In the genomic region with DNA sequence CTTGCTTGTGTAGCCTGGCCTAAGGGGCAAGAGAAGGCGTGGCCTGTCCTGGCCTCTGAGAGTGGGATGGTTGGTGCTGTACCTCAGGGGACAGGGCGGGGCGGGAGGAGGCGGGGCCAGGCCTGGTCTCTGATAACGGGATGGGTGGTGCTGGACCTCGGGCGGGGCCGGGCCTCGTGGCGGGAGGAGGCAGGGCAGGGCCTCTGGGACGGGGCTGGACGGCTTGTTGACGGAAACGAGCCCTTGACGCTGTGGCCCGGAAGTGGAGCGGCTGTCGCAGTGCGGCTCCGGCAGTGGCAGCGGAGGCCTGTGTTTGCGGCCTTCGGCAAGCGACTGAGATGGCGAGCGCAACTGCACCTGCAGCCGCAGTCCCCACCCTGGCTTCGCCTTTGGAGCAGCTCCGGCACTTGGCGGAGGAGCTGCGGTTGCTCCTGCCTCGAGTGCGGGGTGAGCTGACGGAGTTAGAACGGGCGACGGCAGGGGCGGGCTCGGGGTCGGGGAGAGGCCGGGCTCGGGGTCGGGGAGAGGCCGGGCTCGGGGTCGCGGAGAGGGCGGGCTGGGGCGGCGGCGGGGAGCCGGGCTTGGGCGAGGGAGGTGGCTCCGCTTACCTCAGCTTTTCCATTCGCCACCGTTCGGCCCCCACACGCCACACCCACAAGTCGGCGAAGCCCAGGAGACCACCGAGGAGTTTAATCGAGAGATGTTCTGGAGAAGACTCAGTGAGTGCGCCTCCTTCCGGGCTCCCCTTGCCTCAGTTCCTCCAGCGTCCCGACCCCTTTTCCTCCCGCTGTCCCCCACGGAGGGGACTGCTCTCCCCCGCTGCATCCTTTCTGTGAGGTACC, we compare ENCODE assay signal across 1 cellular context.
A peak's percentile ranks its signal among the peaks of the same experiment; 100 is the strongest.
TF ChIP-seq lines count a peak whose summit lies in the region.

A gene with protein sequence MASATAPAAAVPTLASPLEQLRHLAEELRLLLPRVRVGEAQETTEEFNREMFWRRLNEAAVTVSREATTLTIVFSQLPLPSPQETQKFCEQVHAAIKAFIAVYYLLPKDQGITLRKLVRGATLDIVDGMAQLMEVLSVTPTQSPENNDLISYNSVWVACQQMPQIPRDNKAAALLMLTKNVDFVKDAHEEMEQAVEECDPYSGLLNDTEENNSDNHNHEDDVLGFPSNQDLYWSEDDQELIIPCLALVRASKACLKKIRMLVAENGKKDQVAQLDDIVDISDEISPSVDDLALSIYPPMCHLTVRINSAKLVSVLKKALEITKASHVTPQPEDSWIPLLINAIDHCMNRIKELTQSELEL (plus strand): TSS at position 243 of the 842 bp plus-strand sequence. CDS start 96 bp downstream, at position 339.

TF ChIP-seq in K562, 482 proteins besides CTCF, POLR2A, EP300 and RAD21 (continued from another document and continues in another):
- TF ChIP-seq, protein P1, sequence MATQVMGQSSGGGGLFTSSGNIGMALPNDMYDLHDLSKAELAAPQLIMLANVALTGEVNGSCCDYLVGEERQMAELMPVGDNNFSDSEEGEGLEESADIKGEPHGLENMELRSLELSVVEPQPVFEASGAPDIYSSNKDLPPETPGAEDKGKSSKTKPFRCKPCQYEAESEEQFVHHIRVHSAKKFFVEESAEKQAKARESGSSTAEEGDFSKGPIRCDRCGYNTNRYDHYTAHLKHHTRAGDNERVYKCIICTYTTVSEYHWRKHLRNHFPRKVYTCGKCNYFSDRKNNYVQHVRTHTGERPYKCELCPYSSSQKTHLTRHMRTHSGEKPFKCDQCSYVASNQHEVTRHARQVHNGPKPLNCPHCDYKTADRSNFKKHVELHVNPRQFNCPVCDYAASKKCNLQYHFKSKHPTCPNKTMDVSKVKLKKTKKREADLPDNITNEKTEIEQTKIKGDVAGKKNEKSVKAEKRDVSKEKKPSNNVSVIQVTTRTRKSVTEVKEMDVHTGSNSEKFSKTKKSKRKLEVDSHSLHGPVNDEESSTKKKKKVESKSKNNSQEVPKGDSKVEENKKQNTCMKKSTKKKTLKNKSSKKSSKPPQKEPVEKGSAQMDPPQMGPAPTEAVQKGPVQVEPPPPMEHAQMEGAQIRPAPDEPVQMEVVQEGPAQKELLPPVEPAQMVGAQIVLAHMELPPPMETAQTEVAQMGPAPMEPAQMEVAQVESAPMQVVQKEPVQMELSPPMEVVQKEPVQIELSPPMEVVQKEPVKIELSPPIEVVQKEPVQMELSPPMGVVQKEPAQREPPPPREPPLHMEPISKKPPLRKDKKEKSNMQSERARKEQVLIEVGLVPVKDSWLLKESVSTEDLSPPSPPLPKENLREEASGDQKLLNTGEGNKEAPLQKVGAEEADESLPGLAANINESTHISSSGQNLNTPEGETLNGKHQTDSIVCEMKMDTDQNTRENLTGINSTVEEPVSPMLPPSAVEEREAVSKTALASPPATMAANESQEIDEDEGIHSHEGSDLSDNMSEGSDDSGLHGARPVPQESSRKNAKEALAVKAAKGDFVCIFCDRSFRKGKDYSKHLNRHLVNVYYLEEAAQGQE (CRISPR knock-in tag; IDR thresholded peaks at IDR 0.05; ENCODE audit: low read depth), result 0 out of 2 replicates have a peak, but pooled peaks have one; percentile 31
- TF ChIP-seq, protein P2, sequence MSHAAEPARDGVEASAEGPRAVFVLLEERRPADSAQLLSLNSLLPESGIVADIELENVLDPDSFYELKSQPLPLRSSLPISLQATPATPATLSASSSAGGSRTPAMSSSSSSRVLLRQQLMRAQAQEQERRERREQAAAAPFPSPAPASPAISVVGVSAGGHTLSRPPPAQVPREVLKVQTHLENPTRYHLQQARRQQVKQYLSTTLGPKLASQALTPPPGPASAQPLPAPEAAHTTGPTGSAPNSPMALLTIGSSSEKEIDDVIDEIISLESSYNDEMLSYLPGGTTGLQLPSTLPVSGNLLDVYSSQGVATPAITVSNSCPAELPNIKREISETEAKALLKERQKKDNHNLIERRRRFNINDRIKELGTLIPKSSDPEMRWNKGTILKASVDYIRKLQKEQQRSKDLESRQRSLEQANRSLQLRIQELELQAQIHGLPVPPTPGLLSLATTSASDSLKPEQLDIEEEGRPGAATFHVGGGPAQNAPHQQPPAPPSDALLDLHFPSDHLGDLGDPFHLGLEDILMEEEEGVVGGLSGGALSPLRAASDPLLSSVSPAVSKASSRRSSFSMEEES (CRISPR knock-in tag; IDR thresholded peaks at IDR 0.05), result no peak
- peak; percentile 92 for TF ChIP-seq KDM5B (IDR thresholded peaks at IDR 0.05; ENCODE audit: insufficient replicate concordance, low read depth, low read length)
- TF ChIP-seq, protein P3, sequence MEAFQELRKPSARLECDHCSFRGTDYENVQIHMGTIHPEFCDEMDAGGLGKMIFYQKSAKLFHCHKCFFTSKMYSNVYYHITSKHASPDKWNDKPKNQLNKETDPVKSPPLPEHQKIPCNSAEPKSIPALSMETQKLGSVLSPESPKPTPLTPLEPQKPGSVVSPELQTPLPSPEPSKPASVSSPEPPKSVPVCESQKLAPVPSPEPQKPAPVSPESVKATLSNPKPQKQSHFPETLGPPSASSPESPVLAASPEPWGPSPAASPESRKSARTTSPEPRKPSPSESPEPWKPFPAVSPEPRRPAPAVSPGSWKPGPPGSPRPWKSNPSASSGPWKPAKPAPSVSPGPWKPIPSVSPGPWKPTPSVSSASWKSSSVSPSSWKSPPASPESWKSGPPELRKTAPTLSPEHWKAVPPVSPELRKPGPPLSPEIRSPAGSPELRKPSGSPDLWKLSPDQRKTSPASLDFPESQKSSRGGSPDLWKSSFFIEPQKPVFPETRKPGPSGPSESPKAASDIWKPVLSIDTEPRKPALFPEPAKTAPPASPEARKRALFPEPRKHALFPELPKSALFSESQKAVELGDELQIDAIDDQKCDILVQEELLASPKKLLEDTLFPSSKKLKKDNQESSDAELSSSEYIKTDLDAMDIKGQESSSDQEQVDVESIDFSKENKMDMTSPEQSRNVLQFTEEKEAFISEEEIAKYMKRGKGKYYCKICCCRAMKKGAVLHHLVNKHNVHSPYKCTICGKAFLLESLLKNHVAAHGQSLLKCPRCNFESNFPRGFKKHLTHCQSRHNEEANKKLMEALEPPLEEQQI (IDR thresholded peaks at IDR 0.05), result no peak
- TF ChIP-seq, protein P4, sequence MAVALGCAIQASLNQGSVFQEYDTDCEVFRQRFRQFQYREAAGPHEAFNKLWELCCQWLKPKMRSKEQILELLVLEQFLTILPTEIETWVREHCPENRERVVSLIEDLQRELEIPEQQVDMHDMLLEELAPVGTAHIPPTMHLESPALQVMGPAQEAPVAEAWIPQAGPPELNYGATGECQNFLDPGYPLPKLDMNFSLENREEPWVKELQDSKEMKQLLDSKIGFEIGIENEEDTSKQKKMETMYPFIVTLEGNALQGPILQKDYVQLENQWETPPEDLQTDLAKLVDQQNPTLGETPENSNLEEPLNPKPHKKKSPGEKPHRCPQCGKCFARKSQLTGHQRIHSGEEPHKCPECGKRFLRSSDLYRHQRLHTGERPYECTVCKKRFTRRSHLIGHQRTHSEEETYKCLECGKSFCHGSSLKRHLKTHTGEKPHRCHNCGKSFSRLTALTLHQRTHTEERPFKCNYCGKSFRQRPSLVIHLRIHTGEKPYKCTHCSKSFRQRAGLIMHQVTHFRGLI (CRISPR knock-in tag; IDR thresholded peaks at IDR 0.05), result no peak
- no peak for TF ChIP-seq DACH1 (IDR thresholded peaks at IDR 0.05; ENCODE audit: partially characterized antibody)
- peak; percentile 75; the same call in 1 of the 2 replicates for TF ChIP-seq MBD2 (IDR thresholded peaks at IDR 0.05; ENCODE audit: borderline replicate concordance, low read depth)
- TF ChIP-seq L3MBTL2 (IDR thresholded peaks at IDR 0.05), result peak; percentile 82
- peak; percentile 7; the same call in 1 of the 2 replicates for TF ChIP-seq XRCC5 (IDR thresholded peaks at IDR 0.05; ENCODE audit: low read depth, low read length)
- TF ChIP-seq TAF7 (tag; IDR thresholded peaks at IDR 0.05), result peak; percentile 61
- TF ChIP-seq, protein P5, sequence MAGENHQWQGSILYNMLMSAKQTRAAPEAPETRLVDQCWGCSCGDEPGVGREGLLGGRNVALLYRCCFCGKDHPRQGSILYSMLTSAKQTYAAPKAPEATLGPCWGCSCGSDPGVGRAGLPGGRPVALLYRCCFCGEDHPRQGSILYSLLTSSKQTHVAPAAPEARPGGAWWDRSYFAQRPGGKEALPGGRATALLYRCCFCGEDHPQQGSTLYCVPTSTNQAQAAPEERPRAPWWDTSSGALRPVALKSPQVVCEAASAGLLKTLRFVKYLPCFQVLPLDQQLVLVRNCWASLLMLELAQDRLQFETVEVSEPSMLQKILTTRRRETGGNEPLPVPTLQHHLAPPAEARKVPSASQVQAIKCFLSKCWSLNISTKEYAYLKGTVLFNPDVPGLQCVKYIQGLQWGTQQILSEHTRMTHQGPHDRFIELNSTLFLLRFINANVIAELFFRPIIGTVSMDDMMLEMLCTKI (IDR thresholded peaks at IDR 0.05; ENCODE audit: partially characterized antibody), result no peak
- TF ChIP-seq ETV1 (tag; conservative IDR thresholded peaks at IDR 0.05; ENCODE audit: low read depth), result peak; percentile 89
- no peak for TF ChIP-seq EGR1 (conservative IDR thresholded peaks at IDR 0.05)
- TF ChIP-seq SNRNP70 (optimal IDR thresholded peaks at IDR 0.05; ENCODE audit: low read depth, low read length), result no peak
- TF ChIP-seq, protein P6, sequence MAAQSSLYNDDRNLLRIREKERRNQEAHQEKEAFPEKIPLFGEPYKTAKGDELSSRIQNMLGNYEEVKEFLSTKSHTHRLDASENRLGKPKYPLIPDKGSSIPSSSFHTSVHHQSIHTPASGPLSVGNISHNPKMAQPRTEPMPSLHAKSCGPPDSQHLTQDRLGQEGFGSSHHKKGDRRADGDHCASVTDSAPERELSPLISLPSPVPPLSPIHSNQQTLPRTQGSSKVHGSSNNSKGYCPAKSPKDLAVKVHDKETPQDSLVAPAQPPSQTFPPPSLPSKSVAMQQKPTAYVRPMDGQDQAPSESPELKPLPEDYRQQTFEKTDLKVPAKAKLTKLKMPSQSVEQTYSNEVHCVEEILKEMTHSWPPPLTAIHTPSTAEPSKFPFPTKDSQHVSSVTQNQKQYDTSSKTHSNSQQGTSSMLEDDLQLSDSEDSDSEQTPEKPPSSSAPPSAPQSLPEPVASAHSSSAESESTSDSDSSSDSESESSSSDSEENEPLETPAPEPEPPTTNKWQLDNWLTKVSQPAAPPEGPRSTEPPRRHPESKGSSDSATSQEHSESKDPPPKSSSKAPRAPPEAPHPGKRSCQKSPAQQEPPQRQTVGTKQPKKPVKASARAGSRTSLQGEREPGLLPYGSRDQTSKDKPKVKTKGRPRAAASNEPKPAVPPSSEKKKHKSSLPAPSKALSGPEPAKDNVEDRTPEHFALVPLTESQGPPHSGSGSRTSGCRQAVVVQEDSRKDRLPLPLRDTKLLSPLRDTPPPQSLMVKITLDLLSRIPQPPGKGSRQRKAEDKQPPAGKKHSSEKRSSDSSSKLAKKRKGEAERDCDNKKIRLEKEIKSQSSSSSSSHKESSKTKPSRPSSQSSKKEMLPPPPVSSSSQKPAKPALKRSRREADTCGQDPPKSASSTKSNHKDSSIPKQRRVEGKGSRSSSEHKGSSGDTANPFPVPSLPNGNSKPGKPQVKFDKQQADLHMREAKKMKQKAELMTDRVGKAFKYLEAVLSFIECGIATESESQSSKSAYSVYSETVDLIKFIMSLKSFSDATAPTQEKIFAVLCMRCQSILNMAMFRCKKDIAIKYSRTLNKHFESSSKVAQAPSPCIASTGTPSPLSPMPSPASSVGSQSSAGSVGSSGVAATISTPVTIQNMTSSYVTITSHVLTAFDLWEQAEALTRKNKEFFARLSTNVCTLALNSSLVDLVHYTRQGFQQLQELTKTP (IDR thresholded peaks at IDR 0.05; ENCODE audit: low read depth in 1 of 2, partially characterized antibody in 2 of 2), result no peak
- TF ChIP-seq CCAR2 (IDR thresholded peaks at IDR 0.05; ENCODE audit: low read depth, low read length), result no peak
- TF ChIP-seq ZNF695 (CRISPR knock-in tag; IDR thresholded peaks at IDR 0.05), result no peak
- TF ChIP-seq MEF2D (tag; conservative IDR thresholded peaks at IDR 0.05; ENCODE audit: low read depth), result no peak
- no peak for TF ChIP-seq HDAC6 (IDR thresholded peaks at IDR 0.05; ENCODE audit: low read depth, low read length)
- TF ChIP-seq ZFPM2 (CRISPR knock-in tag; IDR thresholded peaks at IDR 0.05), result no peak
- no peak for TF ChIP-seq SMARCA4 (IDR thresholded peaks at IDR 0.05)
- TF ChIP-seq, protein P7, sequence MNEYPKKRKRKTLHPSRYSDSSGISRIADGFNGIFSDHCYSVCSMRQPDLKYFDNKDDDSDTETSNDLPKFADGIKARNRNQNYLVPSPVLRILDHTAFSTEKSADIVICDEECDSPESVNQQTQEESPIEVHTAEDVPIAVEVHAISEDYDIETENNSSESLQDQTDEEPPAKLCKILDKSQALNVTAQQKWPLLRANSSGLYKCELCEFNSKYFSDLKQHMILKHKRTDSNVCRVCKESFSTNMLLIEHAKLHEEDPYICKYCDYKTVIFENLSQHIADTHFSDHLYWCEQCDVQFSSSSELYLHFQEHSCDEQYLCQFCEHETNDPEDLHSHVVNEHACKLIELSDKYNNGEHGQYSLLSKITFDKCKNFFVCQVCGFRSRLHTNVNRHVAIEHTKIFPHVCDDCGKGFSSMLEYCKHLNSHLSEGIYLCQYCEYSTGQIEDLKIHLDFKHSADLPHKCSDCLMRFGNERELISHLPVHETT (CRISPR knock-in tag; conservative IDR thresholded peaks at IDR 0.05 in 1 of 2, IDR thresholded peaks at IDR 0.05 in 1 of 2), result no peak
- TF ChIP-seq ZNF140 (CRISPR knock-in tag; IDR thresholded peaks at IDR 0.05), result no peak
- no peak for TF ChIP-seq ZNF217 (CRISPR knock-in tag; IDR thresholded peaks at IDR 0.05)
- TF ChIP-seq ZNF584 (CRISPR knock-in tag; IDR thresholded peaks at IDR 0.05; ENCODE audit: low read depth), result no peak
- peak; percentile 94; the same call in 1 of the 2 replicates for TF ChIP-seq POLR2AphosphoS2 (IDR thresholded peaks at IDR 0.05; ENCODE audit: low read length)
- TF ChIP-seq MTA1 (IDR thresholded peaks at IDR 0.05; ENCODE audit: borderline replicate concordance), result peak; percentile 52; the same call in 1 of the 2 replicates
- TF ChIP-seq NR1H2 (CRISPR knock-in tag; IDR thresholded peaks at IDR 0.05), result no peak
- peak; percentile 99 to 100 for TF ChIP-seq FOXK2 (conservative IDR thresholded peaks at IDR 0.05 in 1 of 2, IDR thresholded peaks at IDR 0.05 in 1 of 2; ENCODE audit: low read depth in 2 of 2)
- TF ChIP-seq ILK (tag; IDR thresholded peaks at IDR 0.05; ENCODE audit: borderline replicate concordance, low read depth), result no peak
- no peak for TF ChIP-seq ZNF165 (CRISPR knock-in tag; IDR thresholded peaks at IDR 0.05; ENCODE audit: borderline replicate concordance)
- TF ChIP-seq RBM39 (optimal IDR thresholded peaks at IDR 0.05; ENCODE audit: low read depth, low read length), result no peak
- TF ChIP-seq HDAC1 (IDR thresholded peaks at IDR 0.05), result peak in 1 of 2 experiments; percentile 86; a peak in 2 of 4 replicates
- TF ChIP-seq PHF20 (IDR thresholded peaks at IDR 0.05; ENCODE audit: partially characterized antibody), result peak; percentile 91
- TF ChIP-seq, protein P8, sequence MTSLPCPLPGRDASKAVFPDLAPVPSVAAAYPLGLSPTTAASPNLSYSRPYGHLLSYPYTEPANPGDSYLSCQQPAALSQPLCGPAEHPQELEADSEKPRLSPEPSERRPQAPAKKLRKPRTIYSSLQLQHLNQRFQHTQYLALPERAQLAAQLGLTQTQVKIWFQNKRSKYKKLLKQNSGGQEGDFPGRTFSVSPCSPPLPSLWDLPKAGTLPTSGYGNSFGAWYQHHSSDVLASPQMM (CRISPR knock-in tag; IDR thresholded peaks at IDR 0.05), result no peak
- TF ChIP-seq MCM7 (IDR thresholded peaks at IDR 0.05), result no peak
- 0 out of 2 replicates have a peak, but pooled peaks have one; percentile 17 for TF ChIP-seq SMAD3 (CRISPR knock-in tag; conservative IDR thresholded peaks at IDR 0.05)
